Comparison of ENCODE assay signal across 9 cellular contexts in the genomic region with DNA sequence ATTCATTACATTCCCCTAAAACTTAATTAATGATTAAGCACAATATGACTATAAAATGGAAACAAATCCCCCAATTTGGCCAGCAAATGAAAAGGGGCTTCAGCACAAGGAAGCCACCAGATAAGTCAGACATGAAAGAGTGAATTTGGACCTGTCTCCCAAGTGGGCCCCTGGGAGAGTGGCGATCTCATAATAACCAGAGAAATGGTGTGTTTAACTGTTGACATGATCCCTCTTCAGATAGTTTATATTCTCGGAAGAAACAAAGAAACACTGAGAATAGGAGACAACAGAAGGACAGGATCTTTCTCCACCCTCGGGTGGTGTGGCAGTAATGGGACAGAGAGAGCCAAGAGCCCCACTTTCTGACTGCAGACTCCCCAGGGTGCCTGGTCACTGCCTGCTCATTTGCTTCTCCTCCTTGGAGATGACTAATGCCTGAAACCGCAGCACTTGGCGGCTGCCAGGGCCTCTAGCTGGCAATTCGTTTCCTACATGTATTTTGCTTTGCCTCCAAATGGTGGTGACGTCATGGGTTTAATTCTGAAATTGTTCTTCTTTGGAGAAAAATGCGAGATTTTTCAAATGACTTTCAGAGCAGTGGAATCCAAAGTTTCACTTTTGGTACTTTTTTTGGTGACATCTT. TPM values are rescaled to one million over a fixed set of nuclear protein-coding genes. Genes with fewer than 3 reads are reported as not detected.
A peak's percentile ranks its signal among the peaks of the same experiment; 100 is the strongest.
DNase-seq lines count a peak whose midpoint lies in the region; ATAC-seq and TF ChIP-seq lines count a peak whose summit lies in the region.
"Had no signal": no experiment of that assay in that cellular context is flagged by ENCODE, and none has a peak within 500 bp of the region (broad histone marks: within the 10 kb centered on the region; RNA-seq: fewer than 3 reads in every experiment).

No MANE protein-coding gene starts in this region.

- H3K36me3 Mint-ChIP-seq in mesothelial cell of epicardium: no peaks in the 10 kb centered on the region

- TF ChIP-seq CTCF in mesothelial cell of epicardium (IDR thresholded peaks at IDR 0.05; ENCODE audit: unreplicated experiment): no peak

- peaks cover 6% of the 10 kb centered on the region for H3K4me1 Mint-ChIP-seq in mesothelial cell of epicardium

- no peak overlapping the region for H3K4me3 Mint-ChIP-seq in mesothelial cell of epicardium
- H3K4me3 Mint-ChIP-seq: immature natural killer cell had no signal

- peaks cover 31% of the 10 kb centered on the region for H3K27me3 Mint-ChIP-seq in mesothelial cell of epicardium (ENCODE audit: low read depth)

- peak; percentile 11 for DNase-seq in stimulated activated naive CD4-positive, alpha-beta T cell treated with Interleukin-2 at 50 U/mL for 16 hours (lab: John Stamatoyannopoulos, UW)
- no peak for DNase-seq in stimulated activated naive CD4-positive, alpha-beta T cell (lab: John Stamatoyannopoulos, UW)
- DNase-seq in RPMI7951 (ENCODE audit: low read depth) (peak; percentile 98), fibroblast of gingiva (ENCODE audit: low read depth) (peak; percentile 91), NCI-H526 treated with DMSO at 0.1 percent for 48 hours (lab: John Stamatoyannopoulos, UW) (no peak), left ventricle myocardium superior (no peak), mesothelial cell of epicardium (ENCODE audit: low spot score in 2 of 2, unreplicated experiment in 2 of 2) (no peak)
- no peak for DNase-seq in NK-92 treated with Interleukin-12 subunit alpha and Interleukin-12 subunit beta, amount 100 ng/mL, for 24 hours (lab: John Stamatoyannopoulos, UW)
- DNase-seq: immature natural killer cell had no signal

- intact Hi-C loops in left ventricle myocardium superior (cut with micrococcal nuclease): no loop called here

- no peaks in the 10 kb centered on the region for H3K9me3 Mint-ChIP-seq in mesothelial cell of epicardium

- ATAC-seq in left ventricle myocardium superior: no peak

- H3K27ac Mint-ChIP-seq in mesothelial cell of epicardium: no peak overlapping the region

RNA-seq across cellular contexts. Expression of a gene that starts 46.4 kb away (rescaled TPM):
- total RNA-seq in RPMI7951 (2014; rRNA removed; shearing (Covaris generic)): not detected in 2 replicates
- total RNA-seq in left ventricle myocardium superior (not detected), mesothelial cell of epicardium (not detected in 3 replicates)

Comparison
In these comparisons a context has a peak if more than half of its experiments do, and no peak if none do; other contexts are left out.
1. DNase-seq: peak in stimulated activated naive CD4-positive, alpha-beta T cell treated with Interleukin-2 at 50 U/mL for 16 hours (single experiment), RPMI7951 (single experiment) and fibroblast of gingiva (single experiment); none in stimulated activated naive CD4-positive, alpha-beta T cell (0 of 6), NCI-H526 treated with DMSO at 0.1 percent for 48 hours (single experiment), left ventricle myocardium superior (single experiment), mesothelial cell of epicardium (0 of 2) and NK-92 treated with Interleukin-12 subunit alpha and Interleukin-12 subunit beta, amount 100 ng/mL, for 24 hours (single experiment).